26 cellular contexts compared by ENCODE assay signal in the genomic region with DNA sequence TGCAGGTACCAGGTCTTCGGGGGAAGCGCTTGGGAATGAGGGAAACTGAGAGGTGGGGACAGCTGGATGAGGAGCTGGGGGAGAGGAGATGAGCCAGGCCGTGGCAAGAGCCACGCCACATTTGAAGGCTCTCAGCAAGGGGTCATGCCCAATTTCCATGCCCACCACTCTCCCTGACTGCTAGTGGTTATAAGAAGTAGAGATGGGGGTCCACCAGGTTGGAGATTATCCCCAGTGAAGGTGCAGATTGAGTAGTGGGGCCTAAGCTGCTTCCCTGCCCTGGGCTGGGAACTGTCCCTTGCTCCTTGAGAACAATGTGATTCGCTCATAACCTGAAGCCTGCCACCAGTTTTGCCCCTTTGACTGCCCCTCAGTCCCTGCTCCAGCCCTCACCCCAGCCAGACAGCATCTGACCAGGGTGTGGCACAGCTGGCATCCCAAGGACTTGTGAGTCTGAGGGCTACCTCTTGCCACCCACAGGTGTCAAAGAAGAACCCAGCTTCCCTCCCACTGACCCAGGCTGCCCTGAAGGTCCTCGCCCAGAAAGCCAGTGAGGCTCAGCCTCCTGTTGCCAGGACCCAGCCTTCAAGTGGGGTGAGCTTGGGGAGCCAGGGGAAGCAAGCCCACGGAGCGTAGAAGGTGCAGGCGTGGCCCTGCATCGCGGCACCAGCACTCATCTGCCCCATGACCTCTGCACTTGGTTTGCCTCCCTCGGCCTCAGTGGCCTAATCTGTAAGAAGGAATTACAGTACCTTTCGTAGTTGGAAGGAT.
"Had no signal": no experiment of that assay in that cellular context is flagged by ENCODE, and none has a peak within 500 bp of the region (broad histone marks: within the 10 kb centered on the region; RNA-seq: fewer than 3 reads in every experiment).

No MANE protein-coding gene starts in this region.

- H3K4me1 ChIP-seq: adrenal gland, ascending aorta, gastrocnemius medialis, neural progenitor cell, right atrium auricular region, uterus had no signal

- H3K27me3 ChIP-seq: adrenal gland, ascending aorta, cardiac muscle cell, dorsolateral prefrontal cortex, gastrocnemius medialis, hepatocyte, neural progenitor cell, right atrium auricular region, uterus had no signal

- H3K9me3 ChIP-seq: adrenal gland, ascending aorta, gastrocnemius medialis, right atrium auricular region, uterus had no signal

- H3K4me3 Mint-ChIP-seq: activated B cell treated with CpG ODN at 0.5 μM for 24 hours; activated CD8-positive, alpha-beta T cell treated with anti-CD3 and anti-CD28 coated beads for 36 hours; activated naive CD4-positive, alpha-beta T cell treated with anti-CD3 and anti-CD28 coated beads, Interleukin-2, amount 50 U/mL, for 24 hours; brain; naive thymus-derived CD8-positive, alpha-beta T cell; neural progenitor cell; type B pancreatic cell had no signal

- H3K9me3 Mint-ChIP-seq: activated B cell treated with CpG ODN at 0.5 μM for 24 hours; activated CD8-positive, alpha-beta T cell treated with anti-CD3 and anti-CD28 coated beads for 36 hours; activated naive CD4-positive, alpha-beta T cell treated with anti-CD3 and anti-CD28 coated beads, Interleukin-2, amount 50 U/mL, for 24 hours; brain; naive thymus-derived CD8-positive, alpha-beta T cell; neural progenitor cell; type B pancreatic cell had no signal

- ATAC-seq: activated CD8-positive, alpha-beta T cell treated with anti-CD3 and anti-CD28 coated beads for 36 hours; gastrocnemius medialis; left cardiac atrium; naive thymus-derived CD8-positive, alpha-beta T cell had no signal

- DNase-seq: activated B cell treated with CpG ODN at 0.5 μM for 24 hours; activated CD4-positive, alpha-beta T cell treated with anti-CD3 and anti-CD28 coated beads, Interleukin-2, amount 50 U/mL, for 1 hour; activated CD8-positive, alpha-beta T cell treated with anti-CD3 and anti-CD28 coated beads for 36 hours; activated gamma-delta T cell treated with Interleukin-2 at 50 U/mL for 16 hours; adrenal gland; dorsolateral prefrontal cortex; effector memory CD4-positive, alpha-beta T cell; gastrocnemius medialis; islet precursor cell; left cardiac atrium; midbrain; naive thymus-derived CD8-positive, alpha-beta T cell; occipital lobe; stimulated activated CD4-positive, alpha-beta T cell treated with anti-CD3 and anti-CD28 coated beads, Interleukin-1b, Interleukin-23, amount 100 ng/mL, for 48 hours; stimulated activated naive CD4-positive, alpha-beta T cell treated with Interleukin-2 at 50 U/mL for 16 hours; uterus had no signal

- H2AFZ ChIP-seq: hepatocyte, neural progenitor cell had no signal

- H3K79me2 ChIP-seq: hepatocyte had no signal

- H3K4me3 ChIP-seq: adrenal gland, ascending aorta, cardiac muscle cell, coronary artery, dorsolateral prefrontal cortex, gastrocnemius medialis, hepatocyte, neural progenitor cell, right atrium auricular region, smooth muscle cell, uterus had no signal

- H3K27ac ChIP-seq: adrenal gland, ascending aorta, cardiac muscle cell, coronary artery, gastrocnemius medialis, hepatocyte, neural progenitor cell, right atrium auricular region, uterus had no signal

- H3K36me3 ChIP-seq: uterus had no signal

- H3K27me3 Mint-ChIP-seq: activated B cell treated with CpG ODN at 0.5 μM for 24 hours; activated CD8-positive, alpha-beta T cell treated with anti-CD3 and anti-CD28 coated beads for 36 hours; activated naive CD4-positive, alpha-beta T cell treated with anti-CD3 and anti-CD28 coated beads, Interleukin-2, amount 50 U/mL, for 24 hours; brain; naive thymus-derived CD8-positive, alpha-beta T cell; type B pancreatic cell had no signal

- H3K27ac Mint-ChIP-seq: activated CD8-positive, alpha-beta T cell treated with anti-CD3 and anti-CD28 coated beads for 36 hours; activated naive CD4-positive, alpha-beta T cell treated with anti-CD3 and anti-CD28 coated beads, Interleukin-2, amount 50 U/mL, for 24 hours; brain; neural progenitor cell; type B pancreatic cell had no signal

- H3K4me1 Mint-ChIP-seq: activated naive CD4-positive, alpha-beta T cell treated with anti-CD3 and anti-CD28 coated beads, Interleukin-2, amount 50 U/mL, for 24 hours; brain; naive thymus-derived CD8-positive, alpha-beta T cell had no signal

- H3K4me2 ChIP-seq: hepatocyte, neural progenitor cell, smooth muscle cell had no signal
